In the genomic region with DNA sequence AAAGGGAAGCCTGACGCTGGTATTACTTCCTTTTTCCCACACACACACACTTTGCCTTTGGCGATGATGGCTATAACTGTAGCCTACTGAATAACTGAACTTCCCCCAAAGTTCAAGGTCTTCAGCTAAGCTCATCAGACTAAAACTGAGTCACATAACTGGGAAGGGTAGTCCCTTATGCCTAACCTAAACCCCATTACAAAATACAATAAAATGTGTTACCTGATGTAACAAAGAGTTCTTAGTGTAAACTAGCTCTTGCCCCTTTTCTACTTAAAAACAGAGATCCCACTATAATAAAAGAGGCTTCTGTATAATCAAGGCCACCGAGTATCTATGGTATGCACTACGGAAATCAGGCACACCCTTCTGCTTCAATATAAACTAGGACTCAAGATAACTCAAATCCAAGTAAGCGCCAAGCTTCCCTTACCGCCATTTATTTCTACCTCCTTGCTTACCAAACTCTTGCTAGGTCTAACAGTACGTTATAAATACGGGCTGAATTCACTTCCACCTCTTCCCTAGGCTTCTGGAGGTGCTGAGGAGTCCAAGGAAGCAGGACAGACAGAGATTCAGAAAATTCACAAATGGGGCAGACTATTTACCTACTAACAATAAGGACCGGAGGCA, we compare ENCODE assay signal across 1 cellular context.
TF ChIP-seq lines count a peak whose summit lies in the region.

No MANE protein-coding gene starts in this region.

TF ChIP-seq in K562, 482 proteins besides CTCF, POLR2A, EP300 and RAD21 (continued from another document):
- TF ChIP-seq, protein P1, sequence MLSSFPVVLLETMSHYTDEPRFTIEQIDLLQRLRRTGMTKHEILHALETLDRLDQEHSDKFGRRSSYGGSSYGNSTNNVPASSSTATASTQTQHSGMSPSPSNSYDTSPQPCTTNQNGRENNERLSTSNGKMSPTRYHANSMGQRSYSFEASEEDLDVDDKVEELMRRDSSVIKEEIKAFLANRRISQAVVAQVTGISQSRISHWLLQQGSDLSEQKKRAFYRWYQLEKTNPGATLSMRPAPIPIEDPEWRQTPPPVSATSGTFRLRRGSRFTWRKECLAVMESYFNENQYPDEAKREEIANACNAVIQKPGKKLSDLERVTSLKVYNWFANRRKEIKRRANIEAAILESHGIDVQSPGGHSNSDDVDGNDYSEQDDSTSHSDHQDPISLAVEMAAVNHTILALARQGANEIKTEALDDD (IDR thresholded peaks at IDR 0.05), result peak; percentile 55
- peak; percentile 44; the same call in 1 of the 2 replicates for TF ChIP-seq CBFA2T3 (IDR thresholded peaks at IDR 0.05)
